In the genomic region with DNA sequence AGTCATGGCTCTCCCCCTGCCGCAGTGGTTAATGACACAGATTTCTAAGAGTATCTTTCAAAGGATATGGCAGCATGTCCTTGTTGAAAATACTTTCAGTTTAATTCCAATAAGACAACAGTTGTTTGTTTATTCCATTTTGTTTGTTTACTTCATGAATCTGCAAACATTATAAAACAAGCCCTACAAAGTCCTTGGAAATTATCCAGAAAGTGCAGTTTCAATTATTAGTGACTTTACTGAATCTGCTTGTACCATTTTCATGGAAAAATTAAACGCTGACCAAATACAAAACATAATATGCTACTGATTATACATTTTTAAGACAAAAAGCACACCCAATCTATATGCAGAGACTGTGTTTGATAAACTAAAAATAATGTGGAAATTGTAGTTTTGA, we compare ENCODE assay signal across 1 cellular context.
TF ChIP-seq lines count a peak whose summit lies in the region.

No MANE protein-coding gene starts in this region.

TF ChIP-seq in WTC11, 78 proteins besides CTCF, POLR2A, EP300 and RAD21:
- TF ChIP-seq, protein P1, sequence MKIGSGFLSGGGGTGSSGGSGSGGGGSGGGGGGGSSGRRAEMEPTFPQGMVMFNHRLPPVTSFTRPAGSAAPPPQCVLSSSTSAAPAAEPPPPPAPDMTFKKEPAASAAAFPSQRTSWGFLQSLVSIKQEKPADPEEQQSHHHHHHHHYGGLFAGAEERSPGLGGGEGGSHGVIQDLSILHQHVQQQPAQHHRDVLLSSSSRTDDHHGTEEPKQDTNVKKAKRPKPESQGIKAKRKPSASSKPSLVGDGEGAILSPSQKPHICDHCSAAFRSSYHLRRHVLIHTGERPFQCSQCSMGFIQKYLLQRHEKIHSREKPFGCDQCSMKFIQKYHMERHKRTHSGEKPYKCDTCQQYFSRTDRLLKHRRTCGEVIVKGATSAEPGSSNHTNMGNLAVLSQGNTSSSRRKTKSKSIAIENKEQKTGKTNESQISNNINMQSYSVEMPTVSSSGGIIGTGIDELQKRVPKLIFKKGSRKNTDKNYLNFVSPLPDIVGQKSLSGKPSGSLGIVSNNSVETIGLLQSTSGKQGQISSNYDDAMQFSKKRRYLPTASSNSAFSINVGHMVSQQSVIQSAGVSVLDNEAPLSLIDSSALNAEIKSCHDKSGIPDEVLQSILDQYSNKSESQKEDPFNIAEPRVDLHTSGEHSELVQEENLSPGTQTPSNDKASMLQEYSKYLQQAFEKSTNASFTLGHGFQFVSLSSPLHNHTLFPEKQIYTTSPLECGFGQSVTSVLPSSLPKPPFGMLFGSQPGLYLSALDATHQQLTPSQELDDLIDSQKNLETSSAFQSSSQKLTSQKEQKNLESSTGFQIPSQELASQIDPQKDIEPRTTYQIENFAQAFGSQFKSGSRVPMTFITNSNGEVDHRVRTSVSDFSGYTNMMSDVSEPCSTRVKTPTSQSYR (CRISPR knock-in tag; IDR thresholded peaks at IDR 0.05): no peak
- TF ChIP-seq, protein P2, sequence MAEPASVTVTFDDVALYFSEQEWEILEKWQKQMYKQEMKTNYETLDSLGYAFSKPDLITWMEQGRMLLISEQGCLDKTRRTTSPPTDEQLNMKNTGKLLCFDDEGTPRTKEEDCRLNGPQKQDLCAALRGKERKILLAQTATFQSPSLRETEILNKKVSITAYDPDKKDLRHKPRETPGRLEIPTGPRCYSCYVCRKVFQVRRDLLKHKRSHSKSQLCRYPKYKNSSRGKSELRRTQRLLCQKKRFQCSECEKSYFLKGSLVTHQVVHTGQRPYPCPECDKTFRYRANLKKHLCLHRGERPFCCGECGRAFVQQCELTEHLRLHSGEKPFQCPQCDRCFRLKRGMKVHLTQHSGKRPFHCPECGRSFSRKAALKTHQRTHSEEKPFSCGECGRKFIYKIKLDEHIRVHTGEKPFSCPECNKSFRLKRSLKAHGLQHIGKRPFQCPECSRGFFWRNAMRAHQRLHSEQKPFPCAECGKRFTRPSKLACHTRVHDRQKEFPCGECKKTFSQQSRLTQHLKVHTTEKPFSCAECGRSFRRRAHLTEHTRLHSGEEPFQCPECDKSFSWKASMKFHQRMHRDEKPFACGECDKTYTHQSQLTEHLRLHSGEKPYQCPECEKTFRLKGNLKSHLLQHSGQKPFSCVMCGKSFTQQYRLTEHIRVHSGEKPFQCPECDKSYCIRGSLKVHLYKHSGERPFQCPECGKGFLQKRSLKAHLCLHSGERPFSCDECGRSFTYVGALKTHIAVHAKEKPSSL (CRISPR knock-in tag; conservative IDR thresholded peaks at IDR 0.05): no peak
- TF ChIP-seq, protein P3, sequence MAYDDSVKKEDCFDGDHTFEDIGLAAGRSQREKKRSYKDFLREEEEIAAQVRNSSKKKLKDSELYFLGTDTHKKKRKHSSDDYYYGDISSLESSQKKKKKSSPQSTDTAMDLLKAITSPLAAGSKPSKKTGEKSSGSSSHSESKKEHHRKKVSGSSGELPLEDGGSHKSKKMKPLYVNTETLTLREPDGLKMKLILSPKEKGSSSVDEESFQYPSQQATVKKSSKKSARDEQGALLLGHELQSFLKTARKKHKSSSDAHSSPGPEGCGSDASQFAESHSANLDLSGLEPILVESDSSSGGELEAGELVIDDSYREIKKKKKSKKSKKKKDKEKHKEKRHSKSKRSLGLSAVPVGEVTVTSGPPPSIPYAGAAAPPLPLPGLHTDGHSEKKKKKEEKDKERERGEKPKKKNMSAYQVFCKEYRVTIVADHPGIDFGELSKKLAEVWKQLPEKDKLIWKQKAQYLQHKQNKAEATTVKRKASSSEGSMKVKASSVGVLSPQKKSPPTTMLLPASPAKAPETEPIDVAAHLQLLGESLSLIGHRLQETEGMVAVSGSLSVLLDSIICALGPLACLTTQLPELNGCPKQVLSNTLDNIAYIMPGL (CRISPR knock-in tag; IDR thresholded peaks at IDR 0.05): no peak
- TF ChIP-seq, protein P4, sequence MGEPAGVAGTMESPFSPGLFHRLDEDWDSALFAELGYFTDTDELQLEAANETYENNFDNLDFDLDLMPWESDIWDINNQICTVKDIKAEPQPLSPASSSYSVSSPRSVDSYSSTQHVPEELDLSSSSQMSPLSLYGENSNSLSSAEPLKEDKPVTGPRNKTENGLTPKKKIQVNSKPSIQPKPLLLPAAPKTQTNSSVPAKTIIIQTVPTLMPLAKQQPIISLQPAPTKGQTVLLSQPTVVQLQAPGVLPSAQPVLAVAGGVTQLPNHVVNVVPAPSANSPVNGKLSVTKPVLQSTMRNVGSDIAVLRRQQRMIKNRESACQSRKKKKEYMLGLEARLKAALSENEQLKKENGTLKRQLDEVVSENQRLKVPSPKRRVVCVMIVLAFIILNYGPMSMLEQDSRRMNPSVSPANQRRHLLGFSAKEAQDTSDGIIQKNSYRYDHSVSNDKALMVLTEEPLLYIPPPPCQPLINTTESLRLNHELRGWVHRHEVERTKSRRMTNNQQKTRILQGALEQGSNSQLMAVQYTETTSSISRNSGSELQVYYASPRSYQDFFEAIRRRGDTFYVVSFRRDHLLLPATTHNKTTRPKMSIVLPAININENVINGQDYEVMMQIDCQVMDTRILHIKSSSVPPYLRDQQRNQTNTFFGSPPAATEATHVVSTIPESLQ (CRISPR knock-in tag; IDR thresholded peaks at IDR 0.05): no peak
- TF ChIP-seq SP1 (CRISPR knock-in tag; conservative IDR thresholded peaks at IDR 0.05) (no peak), NFYB (CRISPR knock-in tag; conservative IDR thresholded peaks at IDR 0.05; ENCODE audit: low read depth) (no peak), OVOL2 (CRISPR knock-in tag; IDR thresholded peaks at IDR 0.05; ENCODE audit: borderline replicate concordance) (no peak)
- TF ChIP-seq, protein P5, sequence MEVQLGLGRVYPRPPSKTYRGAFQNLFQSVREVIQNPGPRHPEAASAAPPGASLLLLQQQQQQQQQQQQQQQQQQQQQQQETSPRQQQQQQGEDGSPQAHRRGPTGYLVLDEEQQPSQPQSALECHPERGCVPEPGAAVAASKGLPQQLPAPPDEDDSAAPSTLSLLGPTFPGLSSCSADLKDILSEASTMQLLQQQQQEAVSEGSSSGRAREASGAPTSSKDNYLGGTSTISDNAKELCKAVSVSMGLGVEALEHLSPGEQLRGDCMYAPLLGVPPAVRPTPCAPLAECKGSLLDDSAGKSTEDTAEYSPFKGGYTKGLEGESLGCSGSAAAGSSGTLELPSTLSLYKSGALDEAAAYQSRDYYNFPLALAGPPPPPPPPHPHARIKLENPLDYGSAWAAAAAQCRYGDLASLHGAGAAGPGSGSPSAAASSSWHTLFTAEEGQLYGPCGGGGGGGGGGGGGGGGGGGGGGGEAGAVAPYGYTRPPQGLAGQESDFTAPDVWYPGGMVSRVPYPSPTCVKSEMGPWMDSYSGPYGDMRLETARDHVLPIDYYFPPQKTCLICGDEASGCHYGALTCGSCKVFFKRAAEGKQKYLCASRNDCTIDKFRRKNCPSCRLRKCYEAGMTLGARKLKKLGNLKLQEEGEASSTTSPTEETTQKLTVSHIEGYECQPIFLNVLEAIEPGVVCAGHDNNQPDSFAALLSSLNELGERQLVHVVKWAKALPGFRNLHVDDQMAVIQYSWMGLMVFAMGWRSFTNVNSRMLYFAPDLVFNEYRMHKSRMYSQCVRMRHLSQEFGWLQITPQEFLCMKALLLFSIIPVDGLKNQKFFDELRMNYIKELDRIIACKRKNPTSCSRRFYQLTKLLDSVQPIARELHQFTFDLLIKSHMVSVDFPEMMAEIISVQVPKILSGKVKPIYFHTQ (CRISPR knock-in tag; IDR thresholded peaks at IDR 0.05): no peak
- TF ChIP-seq, protein P6, sequence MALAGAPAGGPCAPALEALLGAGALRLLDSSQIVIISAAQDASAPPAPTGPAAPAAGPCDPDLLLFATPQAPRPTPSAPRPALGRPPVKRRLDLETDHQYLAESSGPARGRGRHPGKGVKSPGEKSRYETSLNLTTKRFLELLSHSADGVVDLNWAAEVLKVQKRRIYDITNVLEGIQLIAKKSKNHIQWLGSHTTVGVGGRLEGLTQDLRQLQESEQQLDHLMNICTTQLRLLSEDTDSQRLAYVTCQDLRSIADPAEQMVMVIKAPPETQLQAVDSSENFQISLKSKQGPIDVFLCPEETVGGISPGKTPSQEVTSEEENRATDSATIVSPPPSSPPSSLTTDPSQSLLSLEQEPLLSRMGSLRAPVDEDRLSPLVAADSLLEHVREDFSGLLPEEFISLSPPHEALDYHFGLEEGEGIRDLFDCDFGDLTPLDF (CRISPR knock-in tag; IDR thresholded peaks at IDR 0.05): no peak
